13 cellular contexts compared by ENCODE assay signal in the genomic region with DNA sequence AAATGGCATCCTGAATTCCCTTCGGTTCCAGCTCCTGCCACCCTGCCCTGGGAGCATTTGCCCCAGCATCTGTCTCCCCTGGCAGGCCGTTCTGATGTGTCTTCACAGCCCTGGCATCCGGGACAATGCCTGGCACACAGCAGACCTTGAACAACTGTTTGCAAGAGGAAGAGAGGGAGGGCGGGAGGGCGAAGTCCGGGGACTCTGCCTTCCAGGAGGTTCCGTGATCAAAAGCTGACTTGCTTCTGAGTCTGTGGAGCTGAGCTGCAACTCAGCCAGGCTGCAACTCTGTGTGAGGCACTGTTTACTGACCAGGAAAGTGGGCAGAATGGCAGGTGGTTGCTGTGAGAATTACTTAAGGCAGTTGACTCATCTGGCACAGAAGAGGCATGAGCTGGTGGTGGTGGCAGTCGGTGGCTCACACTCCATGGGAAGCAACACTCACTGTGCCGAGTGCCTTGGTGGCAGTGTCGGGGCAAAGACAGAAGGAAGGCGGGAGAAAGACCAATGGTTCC.
DNase-seq lines count a peak whose midpoint lies in the region; ATAC-seq, FAIRE-seq and TF ChIP-seq lines count a peak whose summit lies in the region.
"Had no signal": no experiment of that assay in that cellular context is flagged by ENCODE, and none has a peak within 500 bp of the region (broad histone marks: within the 10 kb centered on the region; RNA-seq: fewer than 3 reads in every experiment).

No MANE protein-coding gene starts in this region.

- no peak overlapping the region for H3K4me2 ChIP-seq in mammary epithelial cell (ENCODE audit: insufficient read depth, low read depth, low read length)

- H2AFZ ChIP-seq in mammary epithelial cell (ENCODE audit: low read depth, low read length), result no peak overlapping the region

- WGBS in mammary epithelial cell (ENCODE audit: low coverage, missing lambda C conversion rate), result 25% methylated on average over 4 of the region's 11 CpGs
- WGBS in small intestine, 3 donors, result 13 to 45% (median 37%) methylated on average over 11 of the region's 11 CpGs

- peaks cover 8% of the 10 kb centered on the region for H3K4me1 Mint-ChIP-seq in osteocyte (ENCODE audit: unreplicated experiment)

- peak; percentile 91 for DNase-seq in NCI-H1694 treated with DMSO at 0.1 percent for 48 hours (lab: John Stamatoyannopoulos, UW)
- DNase-seq in mammary epithelial cell, result peak; percentile 17
- no peak for DNase-seq in left lobe of liver (ENCODE audit: low spot score)
- peak; percentile 93 for DNase-seq in small intestine
- no peak for DNase-seq in NCI-H2171 treated with DMSO at 0.1 percent for 48 hours (lab: John Stamatoyannopoulos, UW)
- DNase-seq in osteocyte (ENCODE audit: extremely low spot score, unreplicated experiment), result no peak
- no peak for DNase-seq in GM19240 (ENCODE audit: insufficient read length, low spot score)
- DNase-seq: activated CD4-positive, alpha-beta memory T cell treated with anti-CD3 and anti-CD28 coated beads for 36 hours; activated naive CD4-positive, alpha-beta T cell; CD8-positive, alpha-beta memory T cell; naive thymus-derived CD4-positive, alpha-beta T cell; trophoblast cell had no signal

- intact Hi-C loops in mammary epithelial cell (cut with micrococcal nuclease), result loop anchor here (5.0 kb wide), 1 partner anchor 237 kb away; a partner anchor contains a TSS

- in situ Hi-C loops in mammary epithelial cell (cut with MboI; ENCODE audit: low sequenced_read_pairs in 2 of 2), result loop anchor here (10.0 to 25.0 kb wide), 2 partner anchors 969 to 972 kb away; no protein-coding TSS in a partner anchor

- H3K36me3 ChIP-seq in mammary epithelial cell (ENCODE audit: insufficient read depth, low read length), result no peaks in the 10 kb centered on the region
- H3K36me3 ChIP-seq in small intestine (ENCODE audit: control insufficient read depth in 2 of 2, insufficient read depth in 2 of 2, low read length in 2 of 2), result no peaks in the 10 kb centered on the region

- no peaks in the 10 kb centered on the region for H3K79me2 ChIP-seq in mammary epithelial cell (ENCODE audit: insufficient read depth, low read length)

- no peak for FAIRE-seq in small intestine (lab: Jason Lieb, UNC)

- no TSS peak for BruUV-seq in mammary epithelial cell (replicated peaks; lab: Mats Ljungman, UMichigan)

- no peak overlapping the region for H3K4me3 Mint-ChIP-seq in osteocyte (ENCODE audit: unreplicated experiment)
- H3K4me3 Mint-ChIP-seq: activated CD4-positive, alpha-beta memory T cell treated with anti-CD3 and anti-CD28 coated beads for 36 hours; CD8-positive, alpha-beta memory T cell; naive thymus-derived CD4-positive, alpha-beta T cell had no signal

- peak; percentile 44 for ATAC-seq in left lobe of liver
- ATAC-seq in GM18519 (IDR thresholded peaks at IDR 0.05; ENCODE audit: low FRiP score, unreplicated experiment), result no peak
- ATAC-seq: naive thymus-derived CD4-positive, alpha-beta T cell had no signal

- H3K4me1 ChIP-seq in mammary epithelial cell (ENCODE audit: insufficient read depth, low read length), result no peaks in the 10 kb centered on the region
- H3K4me1 ChIP-seq in small intestine (ENCODE audit: control insufficient read depth in 2 of 2, insufficient read depth in 1 of 2, low read depth in 1 of 2, low read length in 1 of 2), result peaks cover 3 to 20% of the 10 kb centered on the region in 2 donors

- H3K27ac ChIP-seq in mammary epithelial cell (ENCODE audit: insufficient read depth, low read depth, low read length), result no peak overlapping the region
- H3K27ac ChIP-seq in small intestine (ENCODE audit: low read depth in 1 of 2, low read length in 1 of 2), result peak overlapping the region; percentile 16 to 17

- TF ChIP-seq CTCF in mammary epithelial cell (conservative IDR thresholded peaks at IDR 0.05 in 1 of 2, IDR thresholded peaks at IDR 0.05 in 1 of 2; ENCODE audit: extremely low read depth in 1 of 2, insufficient read depth in 1 of 2, low read depth in 1 of 2, low read length in 2 of 2) (no peak), osteocyte (IDR thresholded peaks at IDR 0.05) (no peak)

- no peak overlapping the region for H3K9ac ChIP-seq in mammary epithelial cell (ENCODE audit: insufficient read depth, low read length)

- no peaks in the 10 kb centered on the region for H3K9me3 ChIP-seq in mammary epithelial cell (replicated peaks; ENCODE audit: insufficient read depth, low read length)
- H3K9me3 ChIP-seq in small intestine (ENCODE audit: control insufficient read depth, low read depth), result no peaks in the 10 kb centered on the region

- H3K27me3 ChIP-seq in mammary epithelial cell (ENCODE audit: insufficient read depth, low read length), result no peaks in the 10 kb centered on the region
- H3K27me3 ChIP-seq in small intestine (ENCODE audit: control insufficient read depth in 2 of 2, insufficient read depth in 2 of 2, low read length in 2 of 2), result peaks cover 0 to 2% of the 10 kb centered on the region in 2 donors

- dilution Hi-C loops in mammary epithelial cell (cut with HindIII; ENCODE audit: low sequenced_read_pairs), result no loop called here

- no peaks in the 10 kb centered on the region for H3K36me3 Mint-ChIP-seq in osteocyte (ENCODE audit: unreplicated experiment)
- H3K36me3 Mint-ChIP-seq: activated CD4-positive, alpha-beta memory T cell treated with anti-CD3 and anti-CD28 coated beads for 36 hours; CD8-positive, alpha-beta memory T cell; naive thymus-derived CD4-positive, alpha-beta T cell had no signal

- H3K4me3 ChIP-seq in mammary epithelial cell (replicated peaks in 1 of 3; ENCODE audit: insufficient read depth in 1 of 3, low read depth in 2 of 3, low read length in 3 of 3) (no peak overlapping the region), small intestine (ENCODE audit: low read depth in 1 of 2, low read length in 2 of 2) (no peak overlapping the region)

- H3K27me3 Mint-ChIP-seq in osteocyte (ENCODE audit: unreplicated experiment), result peaks cover 4% of the 10 kb centered on the region

- H3K9me3 Mint-ChIP-seq in osteocyte (ENCODE audit: unreplicated experiment), result no peaks in the 10 kb centered on the region
- H3K9me3 Mint-ChIP-seq: activated CD4-positive, alpha-beta memory T cell treated with anti-CD3 and anti-CD28 coated beads for 36 hours; CD8-positive, alpha-beta memory T cell; naive thymus-derived CD4-positive, alpha-beta T cell had no signal

- no peak overlapping the region for H3K27ac Mint-ChIP-seq in osteocyte (ENCODE audit: unreplicated experiment)
- H3K27ac Mint-ChIP-seq: activated CD4-positive, alpha-beta memory T cell treated with anti-CD3 and anti-CD28 coated beads for 36 hours; CD8-positive, alpha-beta memory T cell; naive thymus-derived CD4-positive, alpha-beta T cell had no signal

- CTCF ChIA-PET in mammary epithelial cell (lab: Charles Lee; ENCODE audit: low non-redundant PET), result no interaction called here

- no peaks in the 10 kb centered on the region for H4K20me1 ChIP-seq in mammary epithelial cell (ENCODE audit: insufficient read depth, low read length)

Comparison
In these comparisons a context has a peak if more than half of its experiments do, and no peak if none do; other contexts are left out.
1. DNase-seq: peak in NCI-H1694 treated with DMSO at 0.1 percent for 48 hours (single experiment), mammary epithelial cell (single experiment) and small intestine (single experiment); none in left lobe of liver (single experiment), NCI-H2171 treated with DMSO at 0.1 percent for 48 hours (single experiment), osteocyte (single experiment) and GM19240 (single experiment).